In the genomic region with DNA sequence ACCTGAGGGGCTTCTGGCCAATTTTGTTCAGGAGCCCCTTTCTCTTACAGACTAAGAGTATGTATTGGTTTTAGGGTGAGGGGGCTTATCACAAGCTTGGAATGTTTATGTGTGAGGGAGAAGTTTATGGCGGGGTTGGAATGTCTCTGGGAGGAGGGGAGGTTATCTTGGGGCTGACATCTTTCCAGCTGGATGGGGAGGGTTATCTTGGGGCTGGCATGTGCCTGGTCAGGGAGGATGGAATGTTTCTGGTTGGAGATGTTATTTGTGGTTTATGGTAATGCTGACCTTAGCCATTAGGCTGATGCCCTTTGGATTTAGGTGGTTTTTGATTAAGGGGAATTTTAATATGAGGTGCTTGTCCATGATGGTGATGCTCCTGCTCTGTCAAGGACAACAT, we compare ENCODE assay signal across 8 cellular contexts.
DNase-seq lines count a peak whose midpoint lies in the region; FAIRE-seq and TF ChIP-seq lines count a peak whose summit lies in the region.
"Not testable (repeated sequence)": the region's sequence is repeated elsewhere in the genome, so short reads cannot be mapped to it uniquely, and the experiment has no call there.

No MANE protein-coding gene starts in this region.

- H3K79me1 ChIP-seq in mesendoderm (ENCODE audit: low read length), result not testable (repeated sequence)

- not testable (repeated sequence) for H2BK5ac ChIP-seq in mesendoderm (ENCODE audit: low read length)

- not testable (repeated sequence) for H3K23ac ChIP-seq in mesendoderm (ENCODE audit: low read length)

- H3K79me2 ChIP-seq in astrocyte (ENCODE audit: insufficient read depth, low read length); mesendoderm (ENCODE audit: control insufficient read depth, insufficient read depth, low read length): not testable (repeated sequence)

- not testable (repeated sequence) for H2AK5ac ChIP-seq in mesendoderm (ENCODE audit: low read length)

- not testable (repeated sequence) for H3K18ac ChIP-seq in mesendoderm (ENCODE audit: low read length)

- H3K4me3 Mint-ChIP-seq in Caco-2 (ENCODE audit: unreplicated experiment) (peak overlapping the region; percentile 27), HFFc6 (peak overlapping the region; percentile 5; the same call in 1 of the 2 replicates)
- H3K4me3 Mint-ChIP-seq in astrocyte (ENCODE audit: unreplicated experiment); nephron progenitor cell; type B pancreatic cell: not testable (repeated sequence)

- POLR2A ChIA-PET in Caco-2 (lab: Charles Lee), result not testable (repeated sequence)

- DNase-seq in Caco-2, result peak; percentile 24 to 69
- peak; percentile 41 for DNase-seq in HFFc6
- DNase-seq in M059J (ENCODE audit: low read depth), result peak; percentile 51
- DNase-seq in astrocyte (ENCODE audit: low read depth), result peak; percentile 16
- DNase-seq in cardiac muscle cell (ENCODE audit: low read depth in 1 of 2, low spot score in 1 of 2), result peak; percentile 33 to 44
- DNase-seq in mesendoderm, result peak; percentile 86
- peak; percentile 3 for DNase-seq in nephron progenitor cell
- not testable (repeated sequence) for DNase-seq in type B pancreatic cell (ENCODE audit: extremely low spot score, unreplicated experiment)

- H3K4me1 Mint-ChIP-seq in Caco-2 (ENCODE audit: low read depth, unreplicated experiment) (peaks cover 22% of the 10 kb centered on the region), HFFc6 (ENCODE audit: low read depth) (peaks cover 25% of the 10 kb centered on the region), astrocyte (ENCODE audit: low read depth, unreplicated experiment) (peaks cover 19% of the 10 kb centered on the region), nephron progenitor cell (peaks cover 16% of the 10 kb centered on the region)
- H3K4me1 Mint-ChIP-seq in type B pancreatic cell (ENCODE audit: unreplicated experiment), result not testable (repeated sequence)

- H3K4me1 ChIP-seq in Caco-2, result peaks cover 17% of the 10 kb centered on the region
- not testable (repeated sequence) for H3K4me1 ChIP-seq in astrocyte (ENCODE audit: insufficient read depth, low read length); mesendoderm (ENCODE audit: control insufficient read depth, low read depth, low read length)
- peaks cover 23% of the 10 kb centered on the region for H3K4me1 ChIP-seq in cardiac muscle cell (ENCODE audit: low read depth)

- H3K4me3 ChIP-seq in Caco-2 (ENCODE audit: low read depth, low read length); astrocyte (ENCODE audit: insufficient read depth, low read depth, low read length); cardiac muscle cell; mesendoderm (ENCODE audit: low read length): not testable (repeated sequence)

- H3K27ac Mint-ChIP-seq in Caco-2 (ENCODE audit: unreplicated experiment) (peak overlapping the region; percentile 94), HFFc6 (peak overlapping the region; percentile 5; the same call in 1 of the 2 replicates), nephron progenitor cell (peak overlapping the region; percentile 5), type B pancreatic cell (peak overlapping the region; percentile 7)
- not testable (repeated sequence) for H3K27ac Mint-ChIP-seq in astrocyte (ENCODE audit: unreplicated experiment)

- H3K9me3 Mint-ChIP-seq in Caco-2 (ENCODE audit: unreplicated experiment); HFFc6; astrocyte (ENCODE audit: unreplicated experiment); nephron progenitor cell; type B pancreatic cell: not testable (repeated sequence)

- H4K8ac ChIP-seq in mesendoderm (ENCODE audit: low read depth, low read length), result not testable (repeated sequence)

- not testable (repeated sequence) for H3K4me2 ChIP-seq in astrocyte (ENCODE audit: low read length); mesendoderm (ENCODE audit: low read length)

- not testable (repeated sequence) for TF ChIP-seq CTCF in Caco-2 (IDR thresholded peaks at IDR 0.05; ENCODE audit: insufficient read depth in 1 of 2, low read depth in 1 of 2, low read length in 1 of 2, severe bottlenecking in 1 of 2, unreplicated experiment in 1 of 2); HFFc6 (IDR thresholded peaks at IDR 0.05); astrocyte (IDR thresholded peaks at IDR 0.05; ENCODE audit: insufficient read depth, low read depth, low read length); cardiac muscle cell (IDR thresholded peaks at IDR 0.05; ENCODE audit: low read depth, low read length); nephron progenitor cell (IDR thresholded peaks at IDR 0.05); type B pancreatic cell (conservative IDR thresholded peaks at IDR 0.05)

- not testable (repeated sequence) for H3K36me3 ChIP-seq in Caco-2 (ENCODE audit: control insufficient read depth, insufficient read depth, low read length); astrocyte (ENCODE audit: insufficient read depth, low read length); cardiac muscle cell; mesendoderm (ENCODE audit: control insufficient read depth, insufficient read depth, low read length)

- BruUV-seq in Caco-2 (replicated peaks; lab: Mats Ljungman, UMichigan), result not testable (repeated sequence)

- H3K56ac ChIP-seq in mesendoderm (ENCODE audit: low read length), result not testable (repeated sequence)

- intact Hi-C loops in Caco-2 (cut with micrococcal nuclease; ENCODE audit: unreplicated experiment), result loop anchor here (5.0 kb wide), 1 partner anchor 66 kb away; no protein-coding TSS in a partner anchor

- H4K20me1 ChIP-seq in astrocyte (ENCODE audit: insufficient read depth, low read length), result not testable (repeated sequence)

- not testable (repeated sequence) for H3K9ac ChIP-seq in astrocyte (ENCODE audit: low read length); mesendoderm (ENCODE audit: low read length)

- not testable (repeated sequence) for H3K9me3 ChIP-seq in Caco-2; astrocyte (ENCODE audit: insufficient read depth, low read depth, low read length); cardiac muscle cell (ENCODE audit: low read depth)

- H4K5ac ChIP-seq in mesendoderm (ENCODE audit: low read length), result not testable (repeated sequence)

- not testable (repeated sequence) for H3K36me3 Mint-ChIP-seq in Caco-2 (ENCODE audit: insufficient read depth, unreplicated experiment); HFFc6 (ENCODE audit: low read depth); astrocyte (ENCODE audit: low read depth, unreplicated experiment); nephron progenitor cell (ENCODE audit: low read depth); type B pancreatic cell

- not testable (repeated sequence) for FAIRE-seq in astrocyte (lab: Jason Lieb, UNC)

- not testable (repeated sequence) for H2BK120ac ChIP-seq in mesendoderm (ENCODE audit: low read depth, low read length)

- not testable (repeated sequence) for H3K27me3 ChIP-seq in Caco-2 (replicated peaks; ENCODE audit: control insufficient read depth, insufficient read depth, low read length); astrocyte (ENCODE audit: insufficient read depth, low read length); cardiac muscle cell; mesendoderm (ENCODE audit: insufficient read depth, low read length, poor library complexity)

- H2BK15ac ChIP-seq in mesendoderm (replicated peaks; ENCODE audit: low read depth), result not testable (repeated sequence)

- H3K27me3 Mint-ChIP-seq in Caco-2 (ENCODE audit: insufficient read depth, unreplicated experiment); HFFc6 (ENCODE audit: insufficient read depth); astrocyte (ENCODE audit: low read depth, unreplicated experiment); nephron progenitor cell (ENCODE audit: low read depth, poor library complexity); type B pancreatic cell: not testable (repeated sequence)

- H3K27ac ChIP-seq in astrocyte (ENCODE audit: low read depth, low read length); mesendoderm (ENCODE audit: low read depth, low read length): not testable (repeated sequence)
- peak overlapping the region; percentile 82 for H3K27ac ChIP-seq in cardiac muscle cell

- not testable (repeated sequence) for H2AFZ ChIP-seq in astrocyte (ENCODE audit: low read depth, low read length)

- H3K4ac ChIP-seq in mesendoderm (ENCODE audit: low read depth, low read length), result not testable (repeated sequence)

- WGBS in mesendoderm (ENCODE audit: extremely low coverage, insufficient coverage, low lambda C conversion rate), result no CpG with 5 or more reads among the region's 1 CpG

- CTCF ChIA-PET in Caco-2 (lab: Charles Lee), result not testable (repeated sequence)
